Comparison of ENCODE assay signal across 12 cellular contexts in the genomic region with DNA sequence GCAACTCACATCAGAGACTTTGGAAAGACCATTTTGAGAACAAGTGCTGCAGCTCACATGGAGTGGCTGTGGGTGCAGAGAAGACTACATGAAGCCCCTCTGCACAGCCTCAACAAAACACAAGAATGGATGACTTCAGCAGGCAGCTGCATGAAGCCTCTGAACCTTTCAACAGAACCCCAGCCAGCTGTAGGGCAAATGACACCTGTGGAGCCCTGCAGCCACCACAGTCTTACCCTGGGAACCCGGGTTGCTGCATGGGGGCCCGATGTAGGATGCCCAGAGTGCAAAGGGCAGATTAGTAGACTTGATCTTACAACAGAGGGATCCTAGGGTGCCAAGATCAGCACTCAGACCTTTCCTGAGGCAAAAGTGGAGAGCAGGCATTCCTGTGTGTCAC.
"Had no signal": no experiment of that assay in that cellular context is flagged by ENCODE, and none has a peak within 500 bp of the region (broad histone marks: within the 10 kb centered on the region; RNA-seq: fewer than 3 reads in every experiment).

No MANE protein-coding gene starts in this region.

- H3K4me1 ChIP-seq: foreskin keratinocyte, sigmoid colon had no signal

- H3K27ac ChIP-seq: foreskin keratinocyte, psoas muscle, sigmoid colon had no signal

- H3K9me3 ChIP-seq: psoas muscle, sigmoid colon had no signal

- H3K27me3 Mint-ChIP-seq: natural killer cell treated with Interleukin-12 subunit alpha and Interleukin-12 subunit beta and Interleukin-15 and Interleukin-18, amount 100 ng/mL, for 72 hours had no signal

- DNase-seq: activated CD4-positive, alpha-beta T cell treated with anti-CD3 and anti-CD28 coated beads, Interleukin-2, amount 50 U/mL, for 48 hours; activated CD4-positive, CD25-positive, alpha-beta regulatory T cell treated with anti-CD3 and anti-CD28 coated beads, Interleukin-2, amount 50 U/mL, for 72 hours; foreskin keratinocyte; immature natural killer cell; psoas muscle; sigmoid colon; stimulated activated CD4-positive, alpha-beta T cell treated with anti-CD3 and anti-CD28 coated beads, Interleukin-12 subunit alpha, Interleukin-12 subunit beta, amount 100 ng/mL, for 4 hours; stimulated activated CD4-positive, alpha-beta T cell treated with anti-CD3 and anti-CD28 coated beads, Interleukin-4, amount 100 ng/mL, for 1 hour; stimulated activated CD8-positive, alpha-beta memory T cell treated with anti-CD3 and anti-CD28 coated beads, Interleukin-4, amount 100 ng/mL, for 48 hours; trophoblast cell had no signal

- H3K9me3 Mint-ChIP-seq: activated naive CD4-positive, alpha-beta T cell treated with anti-CD3 and anti-CD28 coated beads, Interleukin-2, amount 50 U/mL, for 72 hours; immature natural killer cell; natural killer cell treated with Interleukin-12 subunit alpha and Interleukin-12 subunit beta and Interleukin-15 and Interleukin-18, amount 100 ng/mL, for 72 hours had no signal

- ATAC-seq: activated naive CD4-positive, alpha-beta T cell treated with anti-CD3 and anti-CD28 coated beads, Interleukin-2, amount 50 U/mL, for 72 hours; foreskin keratinocyte; natural killer cell treated with Interleukin-12 subunit alpha and Interleukin-12 subunit beta and Interleukin-15 and Interleukin-18, amount 100 ng/mL, for 72 hours; psoas muscle had no signal

- H3K27me3 ChIP-seq: foreskin keratinocyte, sigmoid colon had no signal

- H3K4me1 Mint-ChIP-seq: immature natural killer cell had no signal

- H3K4me3 Mint-ChIP-seq: immature natural killer cell; natural killer cell treated with Interleukin-12 subunit alpha and Interleukin-12 subunit beta and Interleukin-15 and Interleukin-18, amount 100 ng/mL, for 72 hours had no signal

- H3K4me3 ChIP-seq: psoas muscle, sigmoid colon had no signal

- H3K27ac Mint-ChIP-seq: natural killer cell treated with Interleukin-12 subunit alpha and Interleukin-12 subunit beta and Interleukin-15 and Interleukin-18, amount 100 ng/mL, for 72 hours had no signal

- H3K36me3 Mint-ChIP-seq: activated naive CD4-positive, alpha-beta T cell treated with anti-CD3 and anti-CD28 coated beads, Interleukin-2, amount 50 U/mL, for 72 hours had no signal
